13 cellular contexts compared by ENCODE assay signal in the genomic region with DNA sequence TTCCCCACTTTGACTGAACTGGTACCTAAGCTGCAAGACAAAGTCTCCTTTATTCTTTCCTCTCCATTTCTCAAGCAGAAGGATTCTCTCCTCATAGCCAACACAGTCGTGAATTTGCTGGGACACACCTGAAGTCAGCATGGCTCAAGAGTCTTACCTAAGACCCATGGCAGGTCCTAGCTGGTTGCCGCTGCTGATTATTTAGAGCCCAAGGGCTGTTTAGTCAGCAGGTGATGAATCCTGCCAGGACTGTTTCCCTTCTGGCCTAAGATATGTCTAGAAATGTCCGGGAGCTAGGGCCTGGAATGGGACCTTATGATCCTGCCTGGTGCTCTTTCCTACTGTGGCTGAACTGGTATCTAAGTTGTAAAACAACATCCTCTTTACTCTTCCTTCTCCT.
"Had no signal": no experiment of that assay in that cellular context is flagged by ENCODE, and none has a peak within 500 bp of the region (broad histone marks: within the 10 kb centered on the region; RNA-seq: fewer than 3 reads in every experiment).

No MANE protein-coding gene starts in this region.

- H3K27ac ChIP-seq: esophagus muscularis mucosa, prostate gland, vagina, VCaP had no signal

- FAIRE-seq: astrocyte, islet of Langerhans had no signal

- H3K27me3 ChIP-seq: esophagus muscularis mucosa, heart left ventricle, thyroid gland, vagina had no signal

- H3K36me3 ChIP-seq: esophagus muscularis mucosa, heart left ventricle, prostate gland, thyroid gland, vagina had no signal

- H3K9me3 ChIP-seq: prostate gland, thyroid gland, vagina had no signal

- DNase-seq: activated CD4-positive, alpha-beta memory T cell treated with anti-CD3 and anti-CD28 coated beads for 36 hours; activated T-cell treated with anti-CD3 and anti-CD28 coated beads, Interleukin-2, amount 50 U/mL, for 4 hours; central memory CD4-positive, alpha-beta T cell; nephron progenitor cell; T-cell had no signal

- ATAC-seq: activated T-cell treated with anti-CD3 and anti-CD28 coated beads, Interleukin-2, amount 50 U/mL, for 4 hours; T-cell had no signal

- H3K4me3 ChIP-seq: esophagus muscularis mucosa, heart left ventricle, prostate gland, thyroid gland, vagina had no signal

- H3K4me1 ChIP-seq: prostate gland had no signal
